Comparison of ENCODE assay signal across 17 cellular contexts in genomic region chr17:57667461-57667923, GRCh38.
DNase-seq lines count a peak whose midpoint lies in the region; ATAC-seq and TF ChIP-seq lines count a peak whose summit lies in the region.
"Had no signal": no experiment of that assay in that cellular context is flagged by ENCODE, and none has a peak within 500 bp of the region (broad histone marks: within the 10 kb centered on the region; RNA-seq: fewer than 3 reads in every experiment).

No MANE protein-coding gene starts in this region.

- no peaks in the 10 kb centered on the region for H3K36me3 Mint-ChIP-seq in CD4-positive, CD25-positive, alpha-beta regulatory T cell
- peaks cover 7% of the 10 kb centered on the region for H3K36me3 Mint-ChIP-seq in osteocyte (ENCODE audit: unreplicated experiment)

- no peak overlapping the region for H3K4me3 Mint-ChIP-seq in CD4-positive, CD25-positive, alpha-beta regulatory T cell
- H3K4me3 Mint-ChIP-seq in osteocyte (ENCODE audit: unreplicated experiment): no peak overlapping the region
- H3K4me3 Mint-ChIP-seq: activated T-cell treated with anti-CD3 and anti-CD28 coated beads, Interleukin-2, amount 50 U/mL, for 4 hours had no signal

- peaks cover 8 to 31% (median 12%) of the 10 kb centered on the region in 4 donors for H3K4me1 Mint-ChIP-seq in CD4-positive, CD25-positive, alpha-beta regulatory T cell
- H3K4me1 Mint-ChIP-seq in osteocyte (ENCODE audit: unreplicated experiment): peaks cover 13% of the 10 kb centered on the region

- H3K27ac Mint-ChIP-seq in CD4-positive, CD25-positive, alpha-beta regulatory T cell: peak overlapping the region; percentile 1 to 69 (median 65)
- no peak overlapping the region for H3K27ac Mint-ChIP-seq in osteocyte (ENCODE audit: unreplicated experiment)

- DNase-seq in BE2C (peak; percentile 71), coronary artery (ENCODE audit: low spot score) (peak; percentile 50), osteocyte (ENCODE audit: extremely low spot score, unreplicated experiment) (peak; percentile 75), retina (no peak), NCI-H1092 (lab: John Stamatoyannopoulos, UW) (no peak)
- DNase-seq in CD4-positive, CD25-positive, alpha-beta regulatory T cell: no peak
- DNase-seq: activated CD4-positive, CD25-positive, alpha-beta regulatory T cell treated with anti-CD3 and anti-CD28 coated beads, Interleukin-2, amount 50 U/mL, for 72 hours; activated T-cell treated with anti-CD3 and anti-CD28 coated beads, Interleukin-2, amount 50 U/mL, for 4 hours; anterior cingulate cortex; DMS79 treated with DMSO at 0.1 percent for 48 hours; NCI-H2029 treated with DMSO at 0.1 percent for 48 hours; NCI-H510A treated with DMSO at 0.1 percent for 48 hours; SJCRH30; stimulated activated CD4-positive, alpha-beta T cell treated with anti-CD3 and anti-CD28 coated beads, Interleukin-1b, Interleukin-23, amount 100 ng/mL, for 48 hours had no signal

- TF ChIP-seq CTCF in BE2C (IDR thresholded peaks at IDR 0.05; ENCODE audit: low read depth, low read length): no peak
- no peak for TF ChIP-seq CTCF in coronary artery (IDR thresholded peaks at IDR 0.05)
- TF ChIP-seq CTCF in osteocyte (IDR thresholded peaks at IDR 0.05): no peak

- H3K9me3 ChIP-seq in BE2C: no peaks in the 10 kb centered on the region
- no peaks in the 10 kb centered on the region for H3K9me3 ChIP-seq in CD4-positive, CD25-positive, alpha-beta regulatory T cell (ENCODE audit: control insufficient read depth in 2 of 2, low read length in 2 of 2)
- H3K9me3 ChIP-seq: SJCRH30 had no signal

- no peak overlapping the region for H3K27ac ChIP-seq in CD4-positive, CD25-positive, alpha-beta regulatory T cell (ENCODE audit: insufficient read depth, low read length, poor library complexity, severe bottlenecking)
- H3K27ac ChIP-seq in coronary artery: no peak overlapping the region
- H3K27ac ChIP-seq: SJCRH30 had no signal

- H3K36me3 ChIP-seq in BE2C: peaks cover 8% of the 10 kb centered on the region
- no peaks in the 10 kb centered on the region for H3K36me3 ChIP-seq in CD4-positive, CD25-positive, alpha-beta regulatory T cell (ENCODE audit: control insufficient read depth, insufficient read depth, low read length)
- H3K36me3 ChIP-seq: SJCRH30 had no signal

- peaks cover 85% of the 10 kb centered on the region for H3K4me1 ChIP-seq in BE2C
- H3K4me1 ChIP-seq in CD4-positive, CD25-positive, alpha-beta regulatory T cell (ENCODE audit: control insufficient read depth, insufficient read depth, low read length, poor library complexity, severe bottlenecking): no peaks in the 10 kb centered on the region

- H3K9me3 Mint-ChIP-seq in CD4-positive, CD25-positive, alpha-beta regulatory T cell: no peaks in the 10 kb centered on the region
- no peaks in the 10 kb centered on the region for H3K9me3 Mint-ChIP-seq in osteocyte (ENCODE audit: unreplicated experiment)
- H3K9me3 Mint-ChIP-seq: activated T-cell treated with anti-CD3 and anti-CD28 coated beads, Interleukin-2, amount 50 U/mL, for 4 hours had no signal

- no peak overlapping the region for H3K4me3 ChIP-seq in BE2C (ENCODE audit: low read depth, low read length)
- no peak overlapping the region for H3K4me3 ChIP-seq in CD4-positive, CD25-positive, alpha-beta regulatory T cell (ENCODE audit: low read depth, low read length)
- H3K4me3 ChIP-seq in coronary artery: no peak overlapping the region
- H3K4me3 ChIP-seq: BLaER1 treated with 17β-estradiol and CSF1 and Interleukin-3, amounts not matched to agents 10 nM and 100 nM; SJCRH30 had no signal

- H3K27me3 ChIP-seq in BE2C: no peaks in the 10 kb centered on the region
- no peaks in the 10 kb centered on the region for H3K27me3 ChIP-seq in CD4-positive, CD25-positive, alpha-beta regulatory T cell (ENCODE audit: control insufficient read depth, insufficient read depth, low read length)
- H3K27me3 ChIP-seq: BLaER1 treated with 17β-estradiol and CSF1 and Interleukin-3, amounts not matched to agents 10 nM and 100 nM; SJCRH30 had no signal

- no peaks in the 10 kb centered on the region for H3K27me3 Mint-ChIP-seq in CD4-positive, CD25-positive, alpha-beta regulatory T cell
- H3K27me3 Mint-ChIP-seq in osteocyte (ENCODE audit: unreplicated experiment): no peaks in the 10 kb centered on the region

- no peak for ATAC-seq in CD4-positive, CD25-positive, alpha-beta regulatory T cell (ENCODE audit: low read depth in 2 of 2)
- no peak for ATAC-seq in HG03354 (IDR thresholded peaks at IDR 0.05; ENCODE audit: poor library complexity, severe bottlenecking, unreplicated experiment)
- ATAC-seq: activated T-cell treated with anti-CD3 and anti-CD28 coated beads, Interleukin-2, amount 50 U/mL, for 4 hours; right cardiac atrium had no signal

Comparison
In these comparisons a context has a peak if more than half of its experiments do, and no peak if none do; other contexts are left out.
1. DNase-seq: peak in BE2C (single experiment), coronary artery (single experiment) and osteocyte (single experiment); none in CD4-positive, CD25-positive, alpha-beta regulatory T cell (0 of 3), retina (single experiment) and NCI-H1092 (single experiment).